In genomic region chr1:97077221-97077620, GRCh38 we compare ENCODE assay signal across 25 cellular contexts.
"Had no signal": no experiment of that assay in that cellular context is flagged by ENCODE, and none has a peak within 500 bp of the region (broad histone marks: within the 10 kb centered on the region; RNA-seq: fewer than 3 reads in every experiment).

No MANE protein-coding gene starts in this region.

- H3K4me1 Mint-ChIP-seq: immature natural killer cell; memory B cell; naive thymus-derived CD4-positive, alpha-beta T cell; stimulated activated effector memory CD8-positive, alpha-beta T cell treated with anti-CD3 and anti-CD28 coated beads, Interleukin-12 subunit alpha, Interleukin-12 subunit beta, amount 100 ng/mL, for 72 hours had no signal

- H3K9me3 Mint-ChIP-seq: immature natural killer cell; memory B cell; naive thymus-derived CD4-positive, alpha-beta T cell; natural killer cell treated with Interleukin-12 subunit alpha and Interleukin-12 subunit beta and Interleukin-15 and Interleukin-18, amount 100 ng/mL, for 72 hours; stimulated activated effector memory CD8-positive, alpha-beta T cell treated with anti-CD3 and anti-CD28 coated beads, Interleukin-12 subunit alpha, Interleukin-12 subunit beta, amount 100 ng/mL, for 72 hours; stimulated activated naive CD8-positive, alpha-beta T cell treated with anti-CD3 and anti-CD28 coated beads, Interleukin-15, Interleukin-2, amounts not matched to agents 100 ng/mL and 50 ng/mL, for 24 hours had no signal

- H3K27ac ChIP-seq: left ventricle myocardium inferior, ovary, right atrium auricular region, skin epidermis, suprapubic skin, thoracic aorta, tibial artery, upper lobe of right lung had no signal

- H3K9me3 ChIP-seq: left ventricle myocardium inferior, mucosa of descending colon, ovary, right atrium auricular region, suprapubic skin, thoracic aorta, tibial artery, upper lobe of right lung had no signal

- H3K4me1 ChIP-seq: left ventricle myocardium inferior, right atrium auricular region, tibial artery, upper lobe of right lung had no signal

- H3K27me3 ChIP-seq: ovary, right atrium auricular region, suprapubic skin, tibial artery, upper lobe of right lung had no signal

- H3K4me3 ChIP-seq: left ventricle myocardium inferior, lung, mucosa of descending colon, ovary, right atrium auricular region, skin epidermis, suprapubic skin, thoracic aorta, tibial artery, upper lobe of right lung had no signal

- H3K27ac Mint-ChIP-seq: immature natural killer cell; memory B cell; naive thymus-derived CD4-positive, alpha-beta T cell; natural killer cell treated with Interleukin-12 subunit alpha and Interleukin-12 subunit beta and Interleukin-15 and Interleukin-18, amount 100 ng/mL, for 72 hours; progenitor cell of endocrine pancreas; stimulated activated effector memory CD8-positive, alpha-beta T cell treated with anti-CD3 and anti-CD28 coated beads, Interleukin-12 subunit alpha, Interleukin-12 subunit beta, amount 100 ng/mL, for 72 hours; stimulated activated naive CD8-positive, alpha-beta T cell treated with anti-CD3 and anti-CD28 coated beads, Interleukin-15, Interleukin-2, amounts not matched to agents 100 ng/mL and 50 ng/mL, for 24 hours had no signal

- H3K36me3 Mint-ChIP-seq: memory B cell; natural killer cell treated with Interleukin-12 subunit alpha and Interleukin-12 subunit beta and Interleukin-15 and Interleukin-18, amount 100 ng/mL, for 72 hours had no signal

- H3K4me3 Mint-ChIP-seq: immature natural killer cell; memory B cell; naive thymus-derived CD4-positive, alpha-beta T cell; natural killer cell treated with Interleukin-12 subunit alpha and Interleukin-12 subunit beta and Interleukin-15 and Interleukin-18, amount 100 ng/mL, for 72 hours; stimulated activated effector memory CD8-positive, alpha-beta T cell treated with anti-CD3 and anti-CD28 coated beads, Interleukin-12 subunit alpha, Interleukin-12 subunit beta, amount 100 ng/mL, for 72 hours; stimulated activated naive CD8-positive, alpha-beta T cell treated with anti-CD3 and anti-CD28 coated beads, Interleukin-15, Interleukin-2, amounts not matched to agents 100 ng/mL and 50 ng/mL, for 24 hours had no signal

- ATAC-seq: mucosa of descending colon; naive thymus-derived CD4-positive, alpha-beta T cell; natural killer cell treated with Interleukin-12 subunit alpha and Interleukin-12 subunit beta and Interleukin-15 and Interleukin-18, amount 100 ng/mL, for 72 hours; sciatic nerve; stimulated activated effector memory CD8-positive, alpha-beta T cell treated with anti-CD3 and anti-CD28 coated beads, Interleukin-12 subunit alpha, Interleukin-12 subunit beta, amount 100 ng/mL, for 72 hours; upper lobe of right lung had no signal

- DNase-seq: hypothalamus; immature natural killer cell; left ventricle myocardium inferior; midbrain; mucosa of descending colon; naive thymus-derived CD4-positive, alpha-beta T cell; ovary; stimulated activated CD4-positive, alpha-beta T cell treated with anti-CD3 and anti-CD28 coated beads, Interleukin-12 subunit alpha, Interleukin-12 subunit beta, amount 100 ng/mL, for 4 hours; stimulated activated CD4-positive, alpha-beta T cell treated with anti-CD3 and anti-CD28 coated beads, Interleukin-15, amount 100 ng/mL, for 24 hours; stimulated activated CD4-positive, alpha-beta T cell treated with anti-CD3 and anti-CD28 coated beads, Interleukin-4, amount 100 ng/mL, for 24 hours; stimulated activated naive CD4-positive, alpha-beta T cell; tibial artery; trophoblast cell; upper lobe of right lung had no signal

- H3K27me3 Mint-ChIP-seq: memory B cell; naive thymus-derived CD4-positive, alpha-beta T cell; natural killer cell treated with Interleukin-12 subunit alpha and Interleukin-12 subunit beta and Interleukin-15 and Interleukin-18, amount 100 ng/mL, for 72 hours; progenitor cell of endocrine pancreas; stimulated activated naive CD8-positive, alpha-beta T cell treated with anti-CD3 and anti-CD28 coated beads, Interleukin-15, Interleukin-2, amounts not matched to agents 100 ng/mL and 50 ng/mL, for 24 hours had no signal
